In genomic region chr9:131125288-131126058, GRCh38 we compare ENCODE assay signal across 1 cellular context.
A peak's percentile ranks its signal among the peaks of the same experiment; 100 is the strongest.
TF ChIP-seq lines count a peak whose summit lies in the region.

NUP214 (plus strand) TSS chr9:131125586; CDS start chr9:131125705, 119 bp downstream.

TF ChIP-seq in HepG2, 621 proteins besides CTCF, POLR2A, EP300 and RAD21 (continued from another document and continues in another):
- TF ChIP-seq SNAPC4 (CRISPR knock-in tag; IDR thresholded peaks at IDR 0.05): peak; percentile 89
- TF ChIP-seq ZNF333 (CRISPR knock-in tag; IDR thresholded peaks at IDR 0.05; ENCODE audit: borderline replicate concordance): no peak
- TF ChIP-seq THAP7 (CRISPR knock-in tag; IDR thresholded peaks at IDR 0.05): no peak
- TF ChIP-seq ZFP91 (CRISPR knock-in tag; IDR thresholded peaks at IDR 0.05; ENCODE audit: borderline replicate concordance): peak; percentile 96
- no peak for TF ChIP-seq ZFP37 (CRISPR knock-in tag; IDR thresholded peaks at IDR 0.05; ENCODE audit: borderline replicate concordance)
- TF ChIP-seq NFATC3 (CRISPR knock-in tag; IDR thresholded peaks at IDR 0.05): no peak
- TF ChIP-seq NFRKB (IDR thresholded peaks at IDR 0.05): no peak
- peak; percentile 78; the same call in 1 of the 2 replicates for TF ChIP-seq ZSCAN25 (CRISPR knock-in tag; IDR thresholded peaks at IDR 0.05)
- TF ChIP-seq ADNP (CRISPR knock-in tag; IDR thresholded peaks at IDR 0.05): no peak
- no peak for TF ChIP-seq ZBTB10 (CRISPR knock-in tag; IDR thresholded peaks at IDR 0.05; ENCODE audit: borderline replicate concordance)
- no peak; the same call in 1 of the 2 replicates for TF ChIP-seq ZNF790 (CRISPR knock-in tag; IDR thresholded peaks at IDR 0.05; ENCODE audit: borderline replicate concordance)
- TF ChIP-seq STAT5B (CRISPR knock-in tag; IDR thresholded peaks at IDR 0.05): 0 out of 2 replicates have a peak, but pooled peaks have one; percentile 72
- no peak for TF ChIP-seq HNRNPH1 (optimal IDR thresholded peaks at IDR 0.05; ENCODE audit: low read depth, low read length)
- no peak for TF ChIP-seq NFE2L2 (IDR thresholded peaks at IDR 0.05; ENCODE audit: low read length)
- TF ChIP-seq PLSCR1 (CRISPR knock-in tag; IDR thresholded peaks at IDR 0.05; ENCODE audit: borderline replicate concordance): no peak
- TF ChIP-seq NFAT5 (CRISPR knock-in tag; IDR thresholded peaks at IDR 0.05): no peak
- TF ChIP-seq AHDC1 (CRISPR knock-in tag; IDR thresholded peaks at IDR 0.05; ENCODE audit: borderline replicate concordance): no peak
- peak; percentile 65; the same call in 1 of the 2 replicates for TF ChIP-seq NFKB2 (CRISPR knock-in tag; IDR thresholded peaks at IDR 0.05; ENCODE audit: borderline replicate concordance)
- peak; percentile 90 for TF ChIP-seq MYC (CRISPR knock-in tag; IDR thresholded peaks at IDR 0.05; ENCODE audit: borderline replicate concordance)
- peak; percentile 98 for TF ChIP-seq KMT2B (CRISPR knock-in tag; IDR thresholded peaks at IDR 0.05)
- TF ChIP-seq POGK (CRISPR knock-in tag; conservative IDR thresholded peaks at IDR 0.05): peak; percentile 94
- TF ChIP-seq ZNF766 (CRISPR knock-in tag; IDR thresholded peaks at IDR 0.05; ENCODE audit: borderline replicate concordance): no peak
- TF ChIP-seq SMAD3 (CRISPR knock-in tag; IDR thresholded peaks at IDR 0.05): no peak; the same call in 1 of the 2 replicates
- no peak for TF ChIP-seq ZNF251 (CRISPR knock-in tag; IDR thresholded peaks at IDR 0.05)
- TF ChIP-seq ELK4 (CRISPR knock-in tag; IDR thresholded peaks at IDR 0.05; ENCODE audit: borderline replicate concordance): no peak
- no peak; the same call in 1 of the 2 replicates for TF ChIP-seq HOXA9 (CRISPR knock-in tag; IDR thresholded peaks at IDR 0.05; ENCODE audit: borderline replicate concordance)
- peak; percentile 16; the same call in 1 of the 2 replicates for TF ChIP-seq ZMYM3 (CRISPR knock-in tag; IDR thresholded peaks at IDR 0.05)
